In genomic region chr7:103918928-103919868, GRCh38 we compare ENCODE assay signal across 21 cellular contexts.
"Had no signal": no experiment of that assay in that cellular context is flagged by ENCODE, and none has a peak within 500 bp of the region (broad histone marks: within the 10 kb centered on the region; RNA-seq: fewer than 3 reads in every experiment).

No MANE protein-coding gene starts in this region.

- H3K4me3 ChIP-seq: gastrocnemius medialis, hepatocyte, mucosa of descending colon, testis, transverse colon had no signal

- H3K36me3 Mint-ChIP-seq: activated naive CD8-positive, alpha-beta T cell; natural killer cell treated with Interleukin-12 subunit alpha and Interleukin-12 subunit beta and Interleukin-15 and Interleukin-18, amount 100 ng/mL, for 72 hours had no signal

- DNase-seq: activated CD4-positive, alpha-beta T cell treated with anti-CD3 and anti-CD28 coated beads for 4 hours; activated CD4-positive, alpha-beta T cell treated with anti-CD3 and anti-CD28 coated beads, Interleukin-2, amount 50 U/mL, for 4 hours; activated effector memory CD4-positive, alpha-beta T cell treated with Interleukin-2 at 50 U/mL for 16 hours; activated naive CD4-positive, alpha-beta T cell treated with Interleukin-2 at 50 U/mL for 16 hours; anterior cingulate cortex; dermis blood vessel endothelial cell; effector CD4-positive, alpha-beta T cell; gastrocnemius medialis; glutamatergic neuron; left cardiac atrium; mucosa of descending colon; right cardiac atrium; stimulated activated CD4-positive, alpha-beta T cell treated with anti-CD3 and anti-CD28 coated beads, Interleukin-2, amount 100 ng/mL, for 48 hours; stimulated activated naive CD8-positive, alpha-beta T cell treated with anti-CD3 and anti-CD28 coated beads, Interleukin-15, Interleukin-2, amounts not matched to agents 100 U/mL and 50 U/mL, for 24 hours; T-helper 17 cell; testis; transverse colon had no signal

- H3K36me3 ChIP-seq: gastrocnemius medialis, transverse colon had no signal

- H3K27ac ChIP-seq: gastrocnemius medialis, hepatocyte, testis, transverse colon, VCaP had no signal

- H3K4me3 Mint-ChIP-seq: activated naive CD8-positive, alpha-beta T cell; natural killer cell treated with Interleukin-12 subunit alpha and Interleukin-12 subunit beta and Interleukin-15 and Interleukin-18, amount 100 ng/mL, for 72 hours; T-helper 17 cell had no signal

- H3K27me3 ChIP-seq: gastrocnemius medialis, hepatocyte, testis, transverse colon had no signal

- H3K9me3 ChIP-seq: gastrocnemius medialis, mucosa of descending colon, testis, transverse colon had no signal

- H3K27ac Mint-ChIP-seq: activated naive CD8-positive, alpha-beta T cell; natural killer cell treated with Interleukin-12 subunit alpha and Interleukin-12 subunit beta and Interleukin-15 and Interleukin-18, amount 100 ng/mL, for 72 hours; T-helper 17 cell had no signal

- H3K4me1 ChIP-seq: gastrocnemius medialis, testis, transverse colon had no signal
